ENCODE assay signal across 8 cellular contexts in genomic region chr15:28813392-28813791, GRCh38. TPM values are rescaled to one million over a fixed set of nuclear protein-coding genes. Genes with fewer than 3 reads are reported as not detected.
"Had no signal": no experiment of that assay in that cellular context is flagged by ENCODE, and none has a peak within 500 bp of the region (broad histone marks: within the 10 kb centered on the region; RNA-seq: fewer than 3 reads in every experiment).

No MANE protein-coding gene starts in this region.

RNA-seq across cellular contexts. Expression of gene GOLGA6L7, which starts 35.1 kb away (rescaled TPM):
- total RNA-seq: HepG2, HT1080, IMR-90, MCF 10A, OCI-LY7, PC-3, SK-MEL-5 had no signal
- polyA plus RNA-seq: HepG2, IMR-90, SK-N-SH had no signal
